Comparison of ENCODE assay signal across 8 cellular contexts in genomic region chr3:155805802-155806618, GRCh38. TPM values are rescaled to one million over a fixed set of nuclear protein-coding genes. Genes with fewer than 3 reads are reported as not detected.
DNase-seq lines count a peak whose midpoint lies in the region; ATAC-seq and TF ChIP-seq lines count a peak whose summit lies in the region.

A gene with protein sequence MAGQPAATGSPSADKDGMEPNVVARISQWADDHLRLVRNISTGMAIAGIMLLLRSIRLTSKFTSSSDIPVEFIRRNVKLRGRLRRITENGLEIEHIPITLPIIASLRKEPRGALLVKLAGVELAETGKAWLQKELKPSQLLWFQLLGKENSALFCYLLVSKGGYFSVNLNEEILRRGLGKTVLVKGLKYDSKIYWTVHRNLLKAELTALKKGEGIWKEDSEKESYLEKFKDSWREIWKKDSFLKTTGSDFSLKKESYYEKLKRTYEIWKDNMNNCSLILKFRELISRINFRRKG (minus strand): TSS chr3:155806278. CDS start chr3:155806252, 26 bp downstream.

- H3K27ac ChIP-seq in adrenal gland (peak within 1 kb of the TSS in 4 of 5 donors; percentile 87 to 91 (median 88)), right cardiac atrium (ENCODE audit: low read length) (peak within 1 kb of the TSS; percentile 23), rectal smooth muscle tissue (ENCODE audit: low read depth, low read length) (peak within 1 kb of the TSS; percentile 78), vagina (peak within 1 kb of the TSS; percentile 86)

- intact Hi-C loops in adrenal gland (cut with DNase I) (loop anchor here (10.0 kb wide), 2 partner anchors 49 to 59 kb away; partner anchors contain the start of gene SLC33A1 (in 1 of the 2)), right cardiac atrium (cut with DNase I) (loop anchor here in 1 of 4 donors (10.0 kb wide), 1 partner anchor 69 kb away; the partner anchor contains the start of gene GMPS), vagina (cut with DNase I) (no loop called here)

- H3K9ac ChIP-seq in rectal smooth muscle tissue (ENCODE audit: low read length), result peak within 1 kb of the TSS; percentile 57

- 0 to 1% (median 0%) methylated on average over 9 to 61 of the region's 61 CpGs for WGBS in adrenal gland, 4 donors
- under 1% methylated on average over 61 of the region's 61 CpGs for WGBS in right cardiac atrium

- H3K4me3 ChIP-seq in adrenal gland (peak within 1 kb of the TSS; percentile 55 to 87 (median 79)), right cardiac atrium (ENCODE audit: low read length) (peak within 1 kb of the TSS; percentile 65), rectal smooth muscle tissue (ENCODE audit: low read length) (peak within 1 kb of the TSS; percentile 59), vagina (peak within 1 kb of the TSS; percentile 71 to 85)

- H3K36me3 ChIP-seq in adrenal gland (replicated peaks in 1 of 2) (no peaks in the 10 kb centered on the region), rectal smooth muscle tissue (ENCODE audit: control insufficient read depth, insufficient read depth, low read length) (no peaks in the 10 kb centered on the region), vagina (no peaks in the 10 kb centered on the region)

- TF ChIP-seq POLR2A in adrenal gland (IDR thresholded peaks at IDR 0.05) (peak in 1 of 2 donors; percentile 13), vagina (IDR thresholded peaks at IDR 0.05) (no peak)

- H3K9me3 ChIP-seq in adrenal gland (replicated peaks in 1 of 3) (no peaks in the 10 kb centered on the region), right cardiac atrium (ENCODE audit: control insufficient read depth, low read length) (no peaks in the 10 kb centered on the region), vagina (no peaks in the 10 kb centered on the region)

- TF ChIP-seq CTCF in GM12873 (IDR thresholded peaks at IDR 0.05; ENCODE audit: insufficient read depth, low read depth, low read length, missing control alignments) (peak; percentile 89), adrenal gland (IDR thresholded peaks at IDR 0.05) (peak; percentile 49 to 89 (median 74)), vagina (IDR thresholded peaks at IDR 0.05) (peak; percentile 35 to 91 (median 75))

- DNase-seq in NAMALWA (ENCODE audit: low spot score), result peak; percentile 33
- peak; percentile 77 for DNase-seq in SW480 (ENCODE audit: low spot score)
- DNase-seq in adrenal gland, result peak; percentile 58 to 76 (median 68)
- peak; percentile 76 to 92 (median 90) for DNase-seq in right cardiac atrium
- no peak for DNase-seq in vagina (ENCODE audit: extremely low spot score in 2 of 2)

- ATAC-seq in HG02571 (IDR thresholded peaks at IDR 0.05; ENCODE audit: unreplicated experiment), result peak; percentile 98
- peak; percentile 98 to 99 for ATAC-seq in right cardiac atrium

- H3K4me1 ChIP-seq in adrenal gland (replicated peaks in 1 of 2) (peaks cover 0 to 3% of the 10 kb centered on the region in 2 donors), right cardiac atrium (ENCODE audit: control insufficient read depth, insufficient read depth, low read length) (no peaks in the 10 kb centered on the region), rectal smooth muscle tissue (ENCODE audit: control insufficient read depth, insufficient read depth, low read length) (no peaks in the 10 kb centered on the region), vagina (no peaks in the 10 kb centered on the region)

- no peaks in the 10 kb centered on the region for H3K27me3 ChIP-seq in adrenal gland
- no peaks in the 10 kb centered on the region for H3K27me3 ChIP-seq in right cardiac atrium (ENCODE audit: control insufficient read depth, insufficient read depth)
- no peaks in the 10 kb centered on the region for H3K27me3 ChIP-seq in rectal smooth muscle tissue (ENCODE audit: control insufficient read depth, insufficient read depth, low read length)
- no peaks in the 10 kb centered on the region for H3K27me3 ChIP-seq in vagina

RNA-seq across cellular contexts. Expression of the gene that starts here (rescaled TPM):
- total RNA-seq in adrenal gland (10 to 100 TPM in 7 of 8 donors, 1 to 10 TPM in 1; 8.4 to 17.1 (median 12.6) TPM), right cardiac atrium (10 to 100 TPM in 1 of 4 donors, 1 to 10 TPM in 3; 6.1 to 11.0 (median 8.2) TPM), vagina (1.7 TPM)
- polyA plus RNA-seq in adrenal gland (10 to 100 TPM in 1 of 3 donors, 1 to 10 TPM in 2; 3.5 to 16.9 (median 5.2) TPM), right cardiac atrium (6.0 TPM)

Comparison
In these comparisons a context has a peak if more than half of its experiments do, and no peak if none do; other contexts are left out.
1. DNase-seq: peak in NAMALWA (single experiment), SW480 (single experiment), adrenal gland (7 of 7) and right cardiac atrium (3 of 3); none in vagina (0 of 2).
2. H3K27ac ChIP-seq: peak in every context shown above with its lines; median percentile 88 in adrenal gland; 86 in vagina; 78 in rectal smooth muscle tissue; 23 in right cardiac atrium.
3. Peak in every context shown above with its lines, with median percentiles within 50 percentile points of each other: CTCF ChIP-seq and H3K4me3 ChIP-seq.